In the genomic region with DNA sequence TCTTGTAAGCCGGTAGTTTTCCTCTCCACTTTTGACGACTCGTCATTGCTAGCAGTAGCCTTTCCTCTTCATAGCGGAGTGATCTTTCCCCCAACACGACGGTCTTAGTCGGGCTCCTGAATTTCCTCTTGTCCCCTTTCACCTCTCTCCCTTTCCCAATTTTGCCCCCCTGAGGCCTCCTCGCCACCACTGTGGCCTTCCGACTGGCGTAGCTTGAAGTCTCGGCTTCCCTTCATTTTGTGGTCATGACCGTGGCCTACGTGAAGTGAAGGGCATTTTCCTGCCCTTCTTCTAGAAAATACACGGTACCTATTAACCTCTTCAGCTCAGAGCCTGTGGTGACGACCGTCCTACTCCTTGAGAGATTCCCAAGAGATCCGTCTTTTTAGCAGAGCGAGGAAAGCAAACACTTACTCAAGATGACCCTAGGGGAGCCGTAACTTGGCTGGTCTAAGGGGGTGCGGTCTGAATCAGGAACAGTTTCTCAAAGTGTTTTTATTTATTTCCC, we compare ENCODE assay signal across 8 cellular contexts. TPM values are rescaled to one million over a fixed set of nuclear protein-coding genes. Genes with fewer than 3 reads are reported as not detected.
A peak's percentile ranks its signal among the peaks of the same experiment; 100 is the strongest.
DNase-seq lines count a peak whose midpoint lies in the region; ATAC-seq and TF ChIP-seq lines count a peak whose summit lies in the region.

No MANE protein-coding gene starts in this region.

- H3K4me2 ChIP-seq in OCI-LY1 (ENCODE audit: low read length): peak overlapping the region; percentile 85

- no peak overlapping the region for H2AFZ ChIP-seq in OCI-LY1 (ENCODE audit: low read length)

- peak overlapping the region; percentile 91 for H3K27ac Mint-ChIP-seq in activated naive CD4-positive, alpha-beta T cell treated with anti-CD3 and anti-CD28 coated beads, Interleukin-2, amount 10 ng/mL, durations not matched to agents 7 days and 5 days
- H3K27ac Mint-ChIP-seq in chondrocyte (ENCODE audit: unreplicated experiment): peak overlapping the region; percentile 100

- H3K9me2 ChIP-seq in OCI-LY1 (ENCODE audit: low read depth, low read length): no peaks in the 10 kb centered on the region

- peak overlapping the region; percentile 55 for H3K27ac ChIP-seq in OCI-LY1 (ENCODE audit: low read depth, low read length, poor library complexity, severe bottlenecking)
- peak overlapping the region; percentile 85 to 100 for H3K27ac ChIP-seq in liver (ENCODE audit: low read depth in 1 of 2, low read length in 2 of 2)
- H3K27ac ChIP-seq in testis: peak overlapping the region; percentile 98 to 99

- H4K20me1 ChIP-seq in OCI-LY1 (ENCODE audit: insufficient read depth, low read length): no peaks in the 10 kb centered on the region

- H3K4me1 ChIP-seq in OCI-LY1 (ENCODE audit: insufficient read depth, low read length, severe bottlenecking) (peaks cover 43% of the 10 kb centered on the region), liver (ENCODE audit: control insufficient read depth in 4 of 4, insufficient read depth in 4 of 4, low read length in 3 of 4) (peaks cover 1 to 36% (median 16%) of the 10 kb centered on the region in 4 donors), testis (peaks cover 44% of the 10 kb centered on the region)

- no peak for TF ChIP-seq RAD21 in liver (IDR thresholded peaks at IDR 0.05)

- H3K4me3 Mint-ChIP-seq in activated naive CD4-positive, alpha-beta T cell treated with anti-CD3 and anti-CD28 coated beads, Interleukin-2, amount 10 ng/mL, durations not matched to agents 7 days and 5 days: peak overlapping the region; percentile 89
- peak overlapping the region; percentile 98 for H3K4me3 Mint-ChIP-seq in chondrocyte (ENCODE audit: unreplicated experiment)

- H3K9ac ChIP-seq in OCI-LY1 (ENCODE audit: low read length) (peak overlapping the region; percentile 83), liver (ENCODE audit: low read depth in 1 of 2, low read length in 2 of 2) (peak overlapping the region; percentile 95 to 99)

- peaks cover 43% of the 10 kb centered on the region for H3K79me2 ChIP-seq in OCI-LY1 (ENCODE audit: insufficient read depth, low read length)

- CTCF ChIA-PET in activated naive CD4-positive, alpha-beta T cell treated with anti-CD3 and anti-CD28 coated beads, Interleukin-2, amount 10 ng/mL, durations not matched to agents 7 days and 5 days (lab: Charles Lee): no interaction called here

- H3K4me3 ChIP-seq in OCI-LY1 (ENCODE audit: low read depth, low read length, poor library complexity, severe bottlenecking) (peak overlapping the region; percentile 80), liver (ENCODE audit: low read depth in 1 of 3, low read length in 3 of 3) (peak overlapping the region; percentile 61 to 95 (median 92)), testis (peak overlapping the region; percentile 94 to 98)

- TF ChIP-seq CTCF in OCI-LY1 (IDR thresholded peaks at IDR 0.05; ENCODE audit: low read length) (no peak), chondrocyte (IDR thresholded peaks at IDR 0.05) (no peak), liver (IDR thresholded peaks at IDR 0.05; ENCODE audit: low read depth, low read length, missing input control) (no peak), testis (IDR thresholded peaks at IDR 0.05) (no peak)

- H3K27me3 ChIP-seq in OCI-LY1 (ENCODE audit: insufficient read depth, low read length) (no peaks in the 10 kb centered on the region), liver (ENCODE audit: control insufficient read depth in 4 of 4, insufficient read depth in 4 of 4, low read length in 3 of 4) (no peaks in the 10 kb centered on the region), testis (no peaks in the 10 kb centered on the region)

- ATAC-seq in GM19397 (IDR thresholded peaks at IDR 0.05; ENCODE audit: unreplicated experiment) (no peak), HG03108 (IDR thresholded peaks at IDR 0.05; ENCODE audit: unreplicated experiment) (no peak)

- peaks cover 33% of the 10 kb centered on the region for H3K36me3 Mint-ChIP-seq in activated naive CD4-positive, alpha-beta T cell treated with anti-CD3 and anti-CD28 coated beads, Interleukin-2, amount 10 ng/mL, durations not matched to agents 7 days and 5 days
- peaks cover 17% of the 10 kb centered on the region for H3K36me3 Mint-ChIP-seq in chondrocyte (ENCODE audit: low read depth)

- H3K9me3 Mint-ChIP-seq in activated naive CD4-positive, alpha-beta T cell treated with anti-CD3 and anti-CD28 coated beads, Interleukin-2, amount 10 ng/mL, durations not matched to agents 7 days and 5 days: no peaks in the 10 kb centered on the region
- H3K9me3 Mint-ChIP-seq in chondrocyte (ENCODE audit: low read depth): no peaks in the 10 kb centered on the region

- TF ChIP-seq POLR2A in testis (IDR thresholded peaks at IDR 0.05): no peak

- WGBS in liver: under 1% methylated on average over 20 of the region's 20 CpGs
- WGBS in testis, 2 donors: 0% methylated on average over 20 of the region's 20 CpGs

- no peak for DNase-seq in activated naive CD4-positive, alpha-beta T cell treated with anti-CD3 and anti-CD28 coated beads, Interleukin-2, amount 10 ng/mL, durations not matched to agents 7 days and 5 days
- DNase-seq in activated naive CD4-positive, alpha-beta T cell treated with anti-CD3 and anti-CD28 coated beads, Interleukin-2, amount 50 U/mL, for 16 hours: no peak
- DNase-seq in chondrocyte (ENCODE audit: low spot score): no peak
- DNase-seq in testis: peak; percentile 53

- H3K36me3 ChIP-seq in OCI-LY1 (ENCODE audit: insufficient read depth, low read length) (peaks cover 41% of the 10 kb centered on the region), liver (ENCODE audit: control insufficient read depth in 4 of 4, insufficient read depth in 3 of 4, low read depth in 1 of 4, low read length in 3 of 4) (peaks cover 0 to 27% (median 2%) of the 10 kb centered on the region in 4 donors), testis (ENCODE audit: low read depth, missing control alignments) (no peaks in the 10 kb centered on the region)

- peaks cover 52% of the 10 kb centered on the region for H3K4me1 Mint-ChIP-seq in activated naive CD4-positive, alpha-beta T cell treated with anti-CD3 and anti-CD28 coated beads, Interleukin-2, amount 10 ng/mL, durations not matched to agents 7 days and 5 days
- peaks cover 49% of the 10 kb centered on the region for H3K4me1 Mint-ChIP-seq in chondrocyte (ENCODE audit: low read depth)

- intact Hi-C loops in testis (cut with DNase I; ENCODE audit: low total_unique reads): no loop called here

- no peaks in the 10 kb centered on the region for H3K27me3 Mint-ChIP-seq in activated naive CD4-positive, alpha-beta T cell treated with anti-CD3 and anti-CD28 coated beads, Interleukin-2, amount 10 ng/mL, durations not matched to agents 7 days and 5 days
- H3K27me3 Mint-ChIP-seq in chondrocyte (ENCODE audit: low read depth): no peaks in the 10 kb centered on the region

- H3K9me3 ChIP-seq in OCI-LY1 (ENCODE audit: low read length) (no peaks in the 10 kb centered on the region), liver (ENCODE audit: control insufficient read depth in 4 of 4, low read length in 3 of 4) (no peaks in the 10 kb centered on the region), testis (no peaks in the 10 kb centered on the region)

- no peaks in the 10 kb centered on the region for H3F3A ChIP-seq in OCI-LY1 (ENCODE audit: insufficient read depth, low read length)

TF ChIP-seq in liver, 16 proteins besides CTCF, POLR2A, EP300 and RAD21:
- TF ChIP-seq, protein P1, sequence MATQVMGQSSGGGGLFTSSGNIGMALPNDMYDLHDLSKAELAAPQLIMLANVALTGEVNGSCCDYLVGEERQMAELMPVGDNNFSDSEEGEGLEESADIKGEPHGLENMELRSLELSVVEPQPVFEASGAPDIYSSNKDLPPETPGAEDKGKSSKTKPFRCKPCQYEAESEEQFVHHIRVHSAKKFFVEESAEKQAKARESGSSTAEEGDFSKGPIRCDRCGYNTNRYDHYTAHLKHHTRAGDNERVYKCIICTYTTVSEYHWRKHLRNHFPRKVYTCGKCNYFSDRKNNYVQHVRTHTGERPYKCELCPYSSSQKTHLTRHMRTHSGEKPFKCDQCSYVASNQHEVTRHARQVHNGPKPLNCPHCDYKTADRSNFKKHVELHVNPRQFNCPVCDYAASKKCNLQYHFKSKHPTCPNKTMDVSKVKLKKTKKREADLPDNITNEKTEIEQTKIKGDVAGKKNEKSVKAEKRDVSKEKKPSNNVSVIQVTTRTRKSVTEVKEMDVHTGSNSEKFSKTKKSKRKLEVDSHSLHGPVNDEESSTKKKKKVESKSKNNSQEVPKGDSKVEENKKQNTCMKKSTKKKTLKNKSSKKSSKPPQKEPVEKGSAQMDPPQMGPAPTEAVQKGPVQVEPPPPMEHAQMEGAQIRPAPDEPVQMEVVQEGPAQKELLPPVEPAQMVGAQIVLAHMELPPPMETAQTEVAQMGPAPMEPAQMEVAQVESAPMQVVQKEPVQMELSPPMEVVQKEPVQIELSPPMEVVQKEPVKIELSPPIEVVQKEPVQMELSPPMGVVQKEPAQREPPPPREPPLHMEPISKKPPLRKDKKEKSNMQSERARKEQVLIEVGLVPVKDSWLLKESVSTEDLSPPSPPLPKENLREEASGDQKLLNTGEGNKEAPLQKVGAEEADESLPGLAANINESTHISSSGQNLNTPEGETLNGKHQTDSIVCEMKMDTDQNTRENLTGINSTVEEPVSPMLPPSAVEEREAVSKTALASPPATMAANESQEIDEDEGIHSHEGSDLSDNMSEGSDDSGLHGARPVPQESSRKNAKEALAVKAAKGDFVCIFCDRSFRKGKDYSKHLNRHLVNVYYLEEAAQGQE (IDR thresholded peaks at IDR 0.05): peak; percentile 19
- TF ChIP-seq GABPA (IDR thresholded peaks at IDR 0.05 in 1 of 2, conservative IDR thresholded peaks at IDR 0.05 in 1 of 2): no peak
- peak; percentile 34 for TF ChIP-seq YY1 (IDR thresholded peaks at IDR 0.05)
- TF ChIP-seq, protein P2, sequence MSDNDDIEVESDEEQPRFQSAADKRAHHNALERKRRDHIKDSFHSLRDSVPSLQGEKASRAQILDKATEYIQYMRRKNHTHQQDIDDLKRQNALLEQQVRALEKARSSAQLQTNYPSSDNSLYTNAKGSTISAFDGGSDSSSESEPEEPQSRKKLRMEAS (IDR thresholded peaks at IDR 0.05): no peak
TF ChIP-seq in liver: peak in this region for 2.

RNA-seq across cellular contexts. Expression of a gene that starts 0.8 kb away (rescaled TPM):
- total RNA-seq in chondrocyte (267 to 300 TPM (median 269 TPM) in 3 replicates), liver (100 to 1,000 TPM; 117 to 118 TPM), testis (100 to 1,000 TPM; 279 to 319 TPM)
- polyA plus RNA-seq in liver (10 to 100 TPM; 55.6 to 91.2 TPM), testis (ENCODE audit: insufficient read depth, low read depth, low replicate concordance) (375 TPM)

RNA-seq across cellular contexts. Expression of a gene that starts 55.7 kb away (rescaled TPM):
- total RNA-seq in chondrocyte (109 to 119 TPM (median 112 TPM) in 3 replicates), liver (10 to 100 TPM; 37.9 to 48.6 TPM), testis (10 to 100 TPM; 26.8 to 38.3 TPM)
- polyA plus RNA-seq in liver (10 to 100 TPM; 21.1 to 21.7 TPM), testis (ENCODE audit: insufficient read depth, low read depth, low replicate concordance) (25.4 TPM)
